In the genomic region with DNA sequence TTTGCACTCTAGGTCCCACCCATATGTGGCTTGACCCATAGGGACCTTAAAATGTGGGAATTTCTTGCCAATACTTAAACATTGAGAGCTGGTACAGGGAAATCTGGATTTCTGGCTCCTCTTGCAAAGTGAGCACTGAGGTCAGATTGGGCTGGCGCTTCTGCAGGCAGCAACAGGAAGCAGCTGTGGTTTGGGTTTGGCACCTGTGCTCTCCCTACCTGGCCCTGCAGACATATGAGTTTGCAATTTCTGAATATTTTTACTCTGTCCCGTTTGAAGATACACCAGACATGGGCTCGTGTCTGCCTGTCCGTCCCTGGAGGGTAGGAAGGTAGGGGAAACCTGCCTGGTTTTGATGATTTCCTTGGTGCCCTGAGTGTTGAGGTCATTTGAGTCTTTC, we compare ENCODE assay signal across 13 cellular contexts.
DNase-seq lines count a peak whose midpoint lies in the region; ATAC-seq and TF ChIP-seq lines count a peak whose summit lies in the region.
"Had no signal": no experiment of that assay in that cellular context is flagged by ENCODE, and none has a peak within 500 bp of the region (broad histone marks: within the 10 kb centered on the region; RNA-seq: fewer than 3 reads in every experiment).

No MANE protein-coding gene starts in this region.

- intact Hi-C loops in CD4-positive, alpha-beta T cell (cut with DNase I, micrococcal nuclease): loop anchor here in 1 of 2 experiments (2.0 kb wide), 1 partner anchor 41 kb away; no protein-coding TSS in a partner anchor

- H3K27me3 ChIP-seq in BLaER1 (no peaks in the 10 kb centered on the region), SU-DHL-6 (ENCODE audit: low read length) (no peaks in the 10 kb centered on the region)
- H3K27me3 ChIP-seq in CD4-positive, alpha-beta T cell (ENCODE audit: control insufficient read depth, insufficient read depth, low read length): no peaks in the 10 kb centered on the region

- POLR2A ChIA-PET in CD4-positive, alpha-beta T cell (lab: Charles Lee): interaction anchor here (2.2 kb wide), 1 partner anchor 41 kb away, joined by 13 read pairs; no protein-coding TSS in a partner anchor

- peaks cover 53% of the 10 kb centered on the region for H3K4me1 Mint-ChIP-seq in CD4-positive, alpha-beta T cell (ENCODE audit: low read depth)
- peaks cover 14% of the 10 kb centered on the region for H3K4me1 Mint-ChIP-seq in chondrocyte (ENCODE audit: low read depth)

- DNase-seq in CD4-positive, alpha-beta T cell: peak in 9 of 10 experiments; percentile 17 to 43 (median 31)
- DNase-seq in chondrocyte (ENCODE audit: low spot score) (peak; percentile 14), HPDE6-E6E7 (ENCODE audit: extremely low spot score) (no peak), COR-L47 (lab: John Stamatoyannopoulos, UW) (no peak)
- DNase-seq: cerebellar nuclear complex, natural killer cell, NCI-H1092, NCI-H446, Right ventricle myocardium superior had no signal

- H2AFZ ChIP-seq in SU-DHL-6 (ENCODE audit: low read depth, low read length, severe bottlenecking): no peak overlapping the region

- no peaks in the 10 kb centered on the region for H3K27me3 Mint-ChIP-seq in CD4-positive, alpha-beta T cell
- peaks cover 12% of the 10 kb centered on the region for H3K27me3 Mint-ChIP-seq in chondrocyte (ENCODE audit: low read depth)

- peaks cover 83% of the 10 kb centered on the region for H3K4me1 ChIP-seq in BLaER1

- H3K27ac ChIP-seq in BLaER1: peak overlapping the region; percentile 57
- H3K27ac ChIP-seq in CD4-positive, alpha-beta T cell (ENCODE audit: low read depth, low read length): no peak overlapping the region
- H3K27ac ChIP-seq in SU-DHL-6 (ENCODE audit: low read depth, low read length): peak overlapping the region; percentile 85
- H3K27ac ChIP-seq: VCaP had no signal

- H3K4me3 Mint-ChIP-seq in CD4-positive, alpha-beta T cell: peak overlapping the region; percentile 73
- H3K4me3 Mint-ChIP-seq in chondrocyte (ENCODE audit: unreplicated experiment): no peak overlapping the region
- H3K4me3 Mint-ChIP-seq: natural killer cell had no signal

- ATAC-seq in CD4-positive, alpha-beta T cell (ENCODE audit: poor library complexity): peak; percentile 88
- ATAC-seq in HG03521 (IDR thresholded peaks at IDR 0.05; ENCODE audit: unreplicated experiment): no peak

- H3K9ac ChIP-seq in BLaER1 (peak overlapping the region; percentile 52), SU-DHL-6 (ENCODE audit: low read length) (peak overlapping the region; percentile 19)

- CTCF ChIA-PET in CD4-positive, alpha-beta T cell (lab: Charles Lee): no interaction called here

- H3K9me2 ChIP-seq in SU-DHL-6 (replicated peaks; ENCODE audit: insufficient read depth, low read length): no peaks in the 10 kb centered on the region

- H4K20me1 ChIP-seq in BLaER1: no peaks in the 10 kb centered on the region
- no peaks in the 10 kb centered on the region for H4K20me1 ChIP-seq in SU-DHL-6 (ENCODE audit: low read depth, low read length)

- H3K4me2 ChIP-seq in BLaER1 (peak overlapping the region; percentile 97), SU-DHL-6 (ENCODE audit: low read depth, low read length, poor library complexity, severe bottlenecking) (peak overlapping the region; percentile 45)

- H3K79me2 ChIP-seq in SU-DHL-6 (ENCODE audit: insufficient read depth, low read length): no peaks in the 10 kb centered on the region

- no peaks in the 10 kb centered on the region for H3K9me3 Mint-ChIP-seq in CD4-positive, alpha-beta T cell
- H3K9me3 Mint-ChIP-seq in chondrocyte (ENCODE audit: low read depth): no peaks in the 10 kb centered on the region
- H3K9me3 Mint-ChIP-seq: natural killer cell had no signal

- H3K4me3 ChIP-seq in BLaER1: no peak overlapping the region
- no peak overlapping the region for H3K4me3 ChIP-seq in SU-DHL-6 (ENCODE audit: insufficient read depth, low read length, poor library complexity, severe bottlenecking)

- H3F3A ChIP-seq in SU-DHL-6 (ENCODE audit: insufficient read depth): peaks cover 15% of the 10 kb centered on the region; the same call in 1 of the 2 replicates

- no peaks in the 10 kb centered on the region for H3K36me3 Mint-ChIP-seq in CD4-positive, alpha-beta T cell (ENCODE audit: low read depth)
- H3K36me3 Mint-ChIP-seq in chondrocyte (ENCODE audit: low read depth): no peaks in the 10 kb centered on the region
- H3K36me3 Mint-ChIP-seq: natural killer cell had no signal

- peak overlapping the region; percentile 35 for H3K27ac Mint-ChIP-seq in CD4-positive, alpha-beta T cell
- H3K27ac Mint-ChIP-seq in chondrocyte (ENCODE audit: unreplicated experiment): no peak overlapping the region
- H3K27ac Mint-ChIP-seq: natural killer cell had no signal

- no peak for TF ChIP-seq CTCF in CD4-positive, alpha-beta T cell (IDR thresholded peaks at IDR 0.05)
- TF ChIP-seq CTCF in SU-DHL-6 (IDR thresholded peaks at IDR 0.05; ENCODE audit: insufficient read depth, low read length, poor library complexity, severe bottlenecking) (no peak), chondrocyte (IDR thresholded peaks at IDR 0.05) (no peak)

- H3K9me3 ChIP-seq in BLaER1 (no peaks in the 10 kb centered on the region), SU-DHL-6 (ENCODE audit: insufficient read depth, low read length) (no peaks in the 10 kb centered on the region)
- no peaks in the 10 kb centered on the region for H3K9me3 ChIP-seq in CD4-positive, alpha-beta T cell (ENCODE audit: control insufficient read depth, low read length)

- H3K36me3 ChIP-seq in BLaER1: peaks cover 59% of the 10 kb centered on the region
- no peaks in the 10 kb centered on the region for H3K36me3 ChIP-seq in SU-DHL-6 (ENCODE audit: low read length)

Comparison
In these comparisons a context has a peak if more than half of its experiments do, and no peak if none do; other contexts are left out.
1. DNase-seq: peak in CD4-positive, alpha-beta T cell (9 of 10) and chondrocyte (single experiment); none in HPDE6-E6E7 (single experiment) and COR-L47 (single experiment).